15 cellular contexts compared by ENCODE assay signal in the genomic region with DNA sequence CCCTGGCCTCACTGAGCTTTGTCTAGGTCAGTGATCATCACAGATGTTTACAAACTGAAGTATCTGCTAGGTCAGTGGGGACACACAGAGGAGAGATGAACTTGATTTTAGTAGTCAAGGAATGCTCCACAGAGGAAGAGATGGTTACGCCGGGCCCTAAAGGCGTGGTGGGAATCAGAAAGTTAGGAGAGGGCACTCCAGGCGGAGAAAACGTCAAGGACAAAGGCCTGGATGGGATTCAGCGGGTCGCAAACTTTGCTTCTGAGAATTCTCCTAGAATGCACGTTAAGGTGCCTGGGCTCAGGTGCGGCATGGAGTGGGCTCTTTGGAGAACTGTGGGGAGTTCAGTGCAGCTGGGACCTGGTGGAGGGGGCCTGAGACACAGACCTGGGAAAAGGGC.
A peak's percentile ranks its signal among the peaks of the same experiment; 100 is the strongest.
DNase-seq lines count a peak whose midpoint lies in the region; ATAC-seq and TF ChIP-seq lines count a peak whose summit lies in the region.
"Had no signal": no experiment of that assay in that cellular context is flagged by ENCODE, and none has a peak within 500 bp of the region (broad histone marks: within the 10 kb centered on the region; RNA-seq: fewer than 3 reads in every experiment).

No MANE protein-coding gene starts in this region.

- no peaks in the 10 kb centered on the region for H3K9me3 Mint-ChIP-seq in neural crest cell
- H3K9me3 Mint-ChIP-seq: CD8-positive, alpha-beta T cell had no signal

- H3K27ac Mint-ChIP-seq in neural crest cell (ENCODE audit: unreplicated experiment) = peak overlapping the region; percentile 67
- H3K27ac Mint-ChIP-seq: CD4-positive, CD25-positive, alpha-beta regulatory T cell; CD8-positive, alpha-beta T cell had no signal

- no peak overlapping the region for H3K4me3 Mint-ChIP-seq in neural crest cell
- H3K4me3 Mint-ChIP-seq: CD4-positive, CD25-positive, alpha-beta regulatory T cell; CD8-positive, alpha-beta T cell had no signal

- ATAC-seq in HG03520 (IDR thresholded peaks at IDR 0.05; ENCODE audit: unreplicated experiment) = no peak
- ATAC-seq: CD8-positive, alpha-beta T cell had no signal

- no peaks in the 10 kb centered on the region for H3K9me3 ChIP-seq in skeletal muscle tissue (ENCODE audit: control insufficient read depth in 3 of 3, low read length in 3 of 3)
- H3K9me3 ChIP-seq: Caco-2 had no signal

- H3K27ac ChIP-seq in C4-2B = peak overlapping the region; percentile 57
- peak overlapping the region; percentile 55 for H3K27ac ChIP-seq in skeletal muscle tissue (ENCODE audit: low read depth, low read length)
- H3K27ac ChIP-seq: GM23248 had no signal

- peaks cover 17 to 19% (median 17%) of the 10 kb centered on the region in 3 donors for H3K4me1 ChIP-seq in skeletal muscle tissue (ENCODE audit: control insufficient read depth in 3 of 3, insufficient read depth in 3 of 3, low read length in 3 of 3)
- H3K4me1 ChIP-seq: Caco-2 had no signal

- H3K4me1 Mint-ChIP-seq in neural crest cell = no peaks in the 10 kb centered on the region
- H3K4me1 Mint-ChIP-seq: CD4-positive, CD25-positive, alpha-beta regulatory T cell had no signal

- peak overlapping the region in 2 of 3 donors; percentile 48 to 63 for H3K9ac ChIP-seq in skeletal muscle tissue (ENCODE audit: low read depth in 1 of 3, low read length in 3 of 3)
- H3K9ac ChIP-seq: GM23248 had no signal

- no peaks in the 10 kb centered on the region for H3K27me3 ChIP-seq in skeletal muscle tissue (ENCODE audit: control insufficient read depth in 3 of 3, insufficient read depth in 3 of 3, low read length in 3 of 3)

- no peaks in the 10 kb centered on the region for H3K27me3 Mint-ChIP-seq in neural crest cell (ENCODE audit: low read depth)

- H3K36me3 Mint-ChIP-seq in neural crest cell (ENCODE audit: low read depth) = no peaks in the 10 kb centered on the region
- H3K36me3 Mint-ChIP-seq: CD4-positive, CD25-positive, alpha-beta regulatory T cell; CD8-positive, alpha-beta T cell had no signal

- TF ChIP-seq CTCF in C4-2B (conservative IDR thresholded peaks at IDR 0.05) (no peak), neural crest cell (conservative IDR thresholded peaks at IDR 0.05) (no peak)

- DNase-seq in neural crest cell (ENCODE audit: low read depth, low spot score) (no peak), NCI-H2107 (lab: John Stamatoyannopoulos, UW) (no peak), NK-92 (lab: John Stamatoyannopoulos, UW; ENCODE audit: unreplicated experiment) (no peak)
- DNase-seq: C1 segment of cervical spinal cord; Caco-2; CD4-positive, CD25-positive, alpha-beta regulatory T cell; DMS153; DND-41; GM23248; H7; HCEC 1CT had no signal

- H3K4me3 ChIP-seq in skeletal muscle tissue (ENCODE audit: low read length in 3 of 3) = no peak overlapping the region
- H3K4me3 ChIP-seq: GM23248 had no signal

- H3K36me3 ChIP-seq in skeletal muscle tissue (ENCODE audit: control insufficient read depth in 3 of 3, insufficient read depth in 3 of 3, low read length in 3 of 3) = no peaks in the 10 kb centered on the region
